8 cellular contexts compared by ENCODE assay signal in the genomic region with DNA sequence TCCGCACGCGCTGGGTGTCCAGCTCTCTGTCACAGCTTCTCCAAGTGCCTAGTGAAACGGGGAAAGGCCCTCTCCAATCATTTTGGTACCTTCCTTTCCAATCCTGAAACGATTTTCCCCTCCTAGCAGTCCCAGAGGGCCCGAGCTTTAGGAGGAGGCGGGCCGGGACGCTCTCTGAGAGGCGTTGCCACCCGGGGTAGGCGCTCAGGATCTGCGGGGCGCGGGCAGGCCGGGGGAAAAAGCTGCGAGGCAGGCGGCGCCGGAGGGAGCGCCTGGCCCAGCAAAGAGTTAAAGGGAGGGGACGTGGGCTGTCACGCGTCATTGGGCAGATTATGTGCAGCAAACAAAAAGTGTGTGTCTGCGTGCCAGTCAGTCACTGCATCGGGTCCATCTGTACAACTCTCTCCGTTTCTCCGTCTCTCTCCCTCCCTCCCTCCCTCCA. TPM values are rescaled to one million over a fixed set of nuclear protein-coding genes. Genes with fewer than 3 reads are reported as not detected.
DNase-seq lines count a peak whose midpoint lies in the region; ATAC-seq lines count a peak whose summit lies in the region.

PRDM8 (plus strand) TSS at position 372 of the 442 bp plus-strand sequence. CDS start 2,578 bp downstream, outside the sequence.

- ATAC-seq in activated naive CD4-positive, alpha-beta T cell treated with anti-CD3 and anti-CD28 coated beads, Interleukin-2, amount 50 U/mL, for 72 hours, result peak; percentile 44 to 56

- H3K27ac Mint-ChIP-seq in activated naive CD4-positive, alpha-beta T cell treated with anti-CD3 and anti-CD28 coated beads, Interleukin-2, amount 50 U/mL, for 72 hours, result peak within 1 kb of the TSS in 1 of 2 donors; percentile 68

- no peaks in the 10 kb centered on the region for H3K9me3 Mint-ChIP-seq in activated naive CD4-positive, alpha-beta T cell treated with anti-CD3 and anti-CD28 coated beads, Interleukin-2, amount 50 U/mL, for 72 hours

- DNase-seq in EL, result peak; percentile 46
- peak; percentile 86 for DNase-seq in NCI-H2171 treated with DMSO at 0.1 percent for 48 hours (lab: John Stamatoyannopoulos, UW)
- no peak for DNase-seq in activated naive CD4-positive, alpha-beta T cell treated with anti-CD3 and anti-CD28 coated beads, Interleukin-2, amount 50 U/mL, for 72 hours (ENCODE audit: low spot score in 2 of 2)
- peak; percentile 78 to 91 for DNase-seq in hippocampal formation (lab: John Stamatoyannopoulos, UW)
- peak; percentile 51 for DNase-seq in stimulated activated CD4-positive, alpha-beta T cell treated with anti-CD3 and anti-CD28 coated beads, Interleukin-2, amount 100 ng/mL, for 4 hours (ENCODE audit: low read depth)
- no peak for DNase-seq in NOMO-1 treated with DMSO at 0.1 percent for 48 hours (lab: John Stamatoyannopoulos, UW; ENCODE audit: unreplicated experiment)
- no peak for DNase-seq in HPDE6-E6E7 (ENCODE audit: extremely low spot score)
- no peak for DNase-seq in SKM-1 treated with dmso at 0.1 percent for 144 hours (lab: John Stamatoyannopoulos, UW; ENCODE audit: unreplicated experiment)

- H3K36me3 Mint-ChIP-seq in activated naive CD4-positive, alpha-beta T cell treated with anti-CD3 and anti-CD28 coated beads, Interleukin-2, amount 50 U/mL, for 72 hours, result peaks cover 5 to 28% of the 10 kb centered on the region in 2 donors

RNA-seq across cellular contexts. Expression of gene PRDM8, which starts in this region (rescaled TPM):
- 1 to 10 TPM in 1 of 2 donors, under 1 TPM in 1; 0.56 to 3.8 TPM for total RNA-seq in activated naive CD4-positive, alpha-beta T cell treated with anti-CD3 and anti-CD28 coated beads, Interleukin-2, amount 50 U/mL, for 72 hours

Comparison
In these comparisons a context has a peak if more than half of its experiments do, and no peak if none do; other contexts are left out.
1. DNase-seq: peak in EL (single experiment), NCI-H2171 treated with DMSO at 0.1 percent for 48 hours (single experiment), hippocampal formation (2 of 2) and stimulated activated CD4-positive, alpha-beta T cell treated with anti-CD3 and anti-CD28 coated beads, Interleukin-2, amount 100 ng/mL, for 4 hours (single experiment); none in activated naive CD4-positive, alpha-beta T cell treated with anti-CD3 and anti-CD28 coated beads, Interleukin-2, amount 50 U/mL, for 72 hours (0 of 2), NOMO-1 treated with DMSO at 0.1 percent for 48 hours (single experiment), HPDE6-E6E7 (single experiment) and SKM-1 treated with dmso at 0.1 percent for 144 hours (single experiment).